In genomic region chr5:94793113-94793815, GRCh38 we compare ENCODE assay signal across 8 cellular contexts.
DNase-seq lines count a peak whose midpoint lies in the region; TF ChIP-seq lines count a peak whose summit lies in the region.

No MANE protein-coding gene starts in this region.

- H3K27me3 ChIP-seq in colonic mucosa = no peaks in the 10 kb centered on the region

- H3K9me3 ChIP-seq in colonic mucosa = no peaks in the 10 kb centered on the region

- no peak for TF ChIP-seq CTCF in HFF-Myc (IDR thresholded peaks at IDR 0.05; ENCODE audit: low read depth, low read length, missing control alignments)
- TF ChIP-seq CTCF in colonic mucosa (IDR thresholded peaks at IDR 0.05) = no peak

- DNase-seq in NK-92 treated with Interleukin-12 subunit alpha and Interleukin-12 subunit beta, amount 100 ng/mL, for 24 hours (lab: John Stamatoyannopoulos, UW) = peak; percentile 13
- DNase-seq in NK-92 (lab: John Stamatoyannopoulos, UW; ENCODE audit: unreplicated experiment) (no peak), HFF-Myc (ENCODE audit: extremely low read depth, low read depth) (peak; percentile 33), NAMALWA (ENCODE audit: low spot score) (peak; percentile 83), colonic mucosa (no peak), DMS153 (lab: John Stamatoyannopoulos, UW) (no peak), SKM-1 (lab: John Stamatoyannopoulos, UW; ENCODE audit: unreplicated experiment) (no peak), NCI-H1105 treated with DMSO at 0.1 percent for 48 hours (lab: John Stamatoyannopoulos, UW) (no peak)

- H3K4me3 ChIP-seq in HFF-Myc (replicated peaks; ENCODE audit: low read depth, low read length) (no peak overlapping the region), colonic mucosa (no peak overlapping the region)

- peak overlapping the region; percentile 12 for H3K27ac ChIP-seq in colonic mucosa

- H3K9ac ChIP-seq in colonic mucosa (ENCODE audit: low read depth in 2 of 2, low read length in 2 of 2) = no peak overlapping the region

- no peaks in the 10 kb centered on the region for H3K36me3 ChIP-seq in colonic mucosa

- intact Hi-C loops in colonic mucosa (cut with DNase I) = no loop called here

- no peaks in the 10 kb centered on the region for H3K4me1 ChIP-seq in colonic mucosa

Comparison
In these comparisons a context has a peak if more than half of its experiments do, and no peak if none do; other contexts are left out.
1. DNase-seq: peak in NK-92 treated with Interleukin-12 subunit alpha and Interleukin-12 subunit beta, amount 100 ng/mL, for 24 hours (single experiment), HFF-Myc (single experiment) and NAMALWA (single experiment); none in NK-92 (single experiment), colonic mucosa (single experiment), DMS153 (single experiment), SKM-1 (single experiment) and NCI-H1105 treated with DMSO at 0.1 percent for 48 hours (single experiment).